In genomic region chr6:130377371-130377770, GRCh38 we compare ENCODE assay signal across 13 cellular contexts. TPM values are rescaled to one million over a fixed set of nuclear protein-coding genes. Genes with fewer than 3 reads are reported as not detected.
"Had no signal": no experiment of that assay in that cellular context is flagged by ENCODE, and none has a peak within 500 bp of the region (broad histone marks: within the 10 kb centered on the region; RNA-seq: fewer than 3 reads in every experiment).

No MANE protein-coding gene starts in this region.

- H3K9me3 ChIP-seq: right lobe of liver had no signal

- H3K36me3 ChIP-seq: right lobe of liver had no signal

- DNase-seq: activated CD4-positive, alpha-beta T cell treated with anti-CD3 and anti-CD28 coated beads, Interleukin-2, amount 50 U/mL, for 48 hours; activated naive CD4-positive, alpha-beta T cell treated with anti-CD3 and anti-CD28 coated beads for 36 hours; activated naive CD8-positive, alpha-beta T cell treated with anti-CD3 and anti-CD28 coated beads, Interleukin-2, amount 50 U/mL, for 24 hours; dorsolateral prefrontal cortex; erythroblast; right lobe of liver; stimulated activated CD4-positive, alpha-beta T cell treated with anti-CD3 and anti-CD28 coated beads, Interleukin-12 subunit alpha, Interleukin-12 subunit beta, amount 100 ng/mL, for 4 hours; stimulated activated CD4-positive, alpha-beta T cell treated with anti-CD3 and anti-CD28 coated beads, Interleukin-2, amount 100 ng/mL, for 24 hours; T-helper 1 cell; trophoblast cell had no signal

- H3K27ac Mint-ChIP-seq: activated naive CD4-positive, alpha-beta T cell treated with anti-CD3 and anti-CD28 coated beads for 36 hours; activated naive CD8-positive, alpha-beta T cell treated with anti-CD3 and anti-CD28 coated beads, Interleukin-2, amount 50 U/mL, for 24 hours; activated T-helper 2 cell treated with anti-CD3 and anti-CD28 coated beads, Interferon-gamma antibody, Interleukin-2, Interleukin-4, amounts not matched to agents 10 μg/mL and 5 μg/mL and 100 μg/mL, durations not matched to agents 14 hours and 24 hours and 36 hours; stimulated activated memory B cell treated with anti-CD40 and anti-IgM and Interleukin-4, amounts not matched to agents 10 μg/mL and 1 μg/mL and 100 μg/mL, for 72 hours had no signal

- H3K9me3 Mint-ChIP-seq: activated naive CD4-positive, alpha-beta T cell treated with anti-CD3 and anti-CD28 coated beads for 36 hours; activated naive CD8-positive, alpha-beta T cell treated with anti-CD3 and anti-CD28 coated beads, Interleukin-2, amount 50 U/mL, for 24 hours; activated T-helper 2 cell treated with anti-CD3 and anti-CD28 coated beads, Interferon-gamma antibody, Interleukin-2, Interleukin-4, amounts not matched to agents 10 μg/mL and 5 μg/mL and 100 μg/mL, durations not matched to agents 14 hours and 24 hours and 36 hours; stimulated activated memory B cell treated with anti-CD40 and anti-IgM and Interleukin-4, amounts not matched to agents 10 μg/mL and 1 μg/mL and 100 μg/mL, for 72 hours had no signal

- H3K4me3 ChIP-seq: dorsolateral prefrontal cortex, right lobe of liver had no signal

- ATAC-seq: activated naive CD8-positive, alpha-beta T cell treated with anti-CD3 and anti-CD28 coated beads, Interleukin-2, amount 50 U/mL, for 24 hours; right lobe of liver; stimulated activated memory B cell treated with anti-CD40 and anti-IgM and Interleukin-4, amounts not matched to agents 10 μg/mL and 1 μg/mL and 100 μg/mL, for 72 hours had no signal

- H3K27ac ChIP-seq: dorsolateral prefrontal cortex, right lobe of liver, VCaP had no signal

- H3K4me1 ChIP-seq: right lobe of liver had no signal

- H3K27me3 Mint-ChIP-seq: activated naive CD8-positive, alpha-beta T cell treated with anti-CD3 and anti-CD28 coated beads, Interleukin-2, amount 50 U/mL, for 24 hours; stimulated activated memory B cell treated with anti-CD40 and anti-IgM and Interleukin-4, amounts not matched to agents 10 μg/mL and 1 μg/mL and 100 μg/mL, for 72 hours had no signal

- H3K36me3 Mint-ChIP-seq: stimulated activated memory B cell treated with anti-CD40 and anti-IgM and Interleukin-4, amounts not matched to agents 10 μg/mL and 1 μg/mL and 100 μg/mL, for 72 hours had no signal

- H3K4me3 Mint-ChIP-seq: activated naive CD4-positive, alpha-beta T cell treated with anti-CD3 and anti-CD28 coated beads for 36 hours; activated naive CD8-positive, alpha-beta T cell treated with anti-CD3 and anti-CD28 coated beads, Interleukin-2, amount 50 U/mL, for 24 hours; stimulated activated memory B cell treated with anti-CD40 and anti-IgM and Interleukin-4, amounts not matched to agents 10 μg/mL and 1 μg/mL and 100 μg/mL, for 72 hours had no signal

- H3K27me3 ChIP-seq: dorsolateral prefrontal cortex, right lobe of liver had no signal

RNA-seq across cellular contexts. Expression of gene TMEM200A, which starts 11.6 kb away (rescaled TPM):
- total RNA-seq: activated naive CD4-positive, alpha-beta T cell treated with anti-CD3 and anti-CD28 coated beads for 36 hours had no signal
